ENCODE assay signal across 1 cellular context in the genomic region with DNA sequence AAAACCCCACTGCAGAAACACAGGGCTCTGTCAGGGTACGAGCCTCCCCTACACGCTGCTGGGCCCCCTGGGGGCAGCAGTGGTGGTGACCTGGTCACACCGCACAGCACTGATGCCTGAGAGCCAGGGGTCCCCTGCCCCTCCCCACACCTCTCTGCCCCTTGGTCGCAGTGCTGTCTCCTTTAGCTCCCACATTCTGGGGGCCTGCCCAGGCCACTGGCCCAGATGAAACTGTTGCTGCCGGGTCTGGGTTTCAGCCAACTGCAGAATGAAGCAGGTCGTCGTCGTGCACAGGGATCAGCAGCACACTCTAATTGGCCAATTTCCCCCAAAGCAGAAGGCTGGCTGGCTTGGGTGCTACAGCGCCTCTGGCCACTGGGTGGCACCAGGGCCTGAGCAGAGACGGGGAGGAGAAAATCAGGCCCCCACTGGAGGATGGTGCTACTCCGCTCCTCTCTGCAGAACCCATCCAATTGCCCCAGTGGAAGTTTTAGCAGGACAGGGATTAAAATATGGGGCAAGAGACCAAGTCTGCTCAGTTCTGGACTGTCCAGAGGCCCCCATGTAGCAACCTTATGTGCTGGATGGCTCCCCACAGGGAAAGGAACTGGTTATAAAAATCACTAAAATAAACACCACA.
TF ChIP-seq lines count a peak whose summit lies in the region.

No MANE protein-coding gene starts in this region.

TF ChIP-seq in IMR-90, 13 proteins besides CTCF, POLR2A, EP300 and RAD21:
- TF ChIP-seq SMC3 (IDR thresholded peaks at IDR 0.05; ENCODE audit: low read depth, low read length) (peak; percentile 78), RCOR1 (IDR thresholded peaks at IDR 0.05; ENCODE audit: insufficient replicate concordance, low read length) (no peak), BHLHE40 (IDR thresholded peaks at IDR 0.05; ENCODE audit: low read depth, low read length) (no peak), CHD1 (IDR thresholded peaks at IDR 0.05; ENCODE audit: low read depth, low read length) (no peak), NFE2L2 (IDR thresholded peaks at IDR 0.05; ENCODE audit: low read depth, low read length) (no peak), MAZ (IDR thresholded peaks at IDR 0.05; ENCODE audit: borderline replicate concordance, low read depth, low read length) (peak; percentile 89; the same call in 1 of the 2 replicates), RFX5 (IDR thresholded peaks at IDR 0.05; ENCODE audit: low read depth, low read length) (no peak), MXI1 (IDR thresholded peaks at IDR 0.05; ENCODE audit: borderline replicate concordance, low read depth, low read length) (no peak), MAFK (IDR thresholded peaks at IDR 0.05; ENCODE audit: low read depth, low read length) (no peak), FOS (IDR thresholded peaks at IDR 0.05; ENCODE audit: low read depth, low read length) (no peak), CEBPB (IDR thresholded peaks at IDR 0.05; ENCODE audit: low read depth, low read length) (no peak)
- TF ChIP-seq, protein P1, sequence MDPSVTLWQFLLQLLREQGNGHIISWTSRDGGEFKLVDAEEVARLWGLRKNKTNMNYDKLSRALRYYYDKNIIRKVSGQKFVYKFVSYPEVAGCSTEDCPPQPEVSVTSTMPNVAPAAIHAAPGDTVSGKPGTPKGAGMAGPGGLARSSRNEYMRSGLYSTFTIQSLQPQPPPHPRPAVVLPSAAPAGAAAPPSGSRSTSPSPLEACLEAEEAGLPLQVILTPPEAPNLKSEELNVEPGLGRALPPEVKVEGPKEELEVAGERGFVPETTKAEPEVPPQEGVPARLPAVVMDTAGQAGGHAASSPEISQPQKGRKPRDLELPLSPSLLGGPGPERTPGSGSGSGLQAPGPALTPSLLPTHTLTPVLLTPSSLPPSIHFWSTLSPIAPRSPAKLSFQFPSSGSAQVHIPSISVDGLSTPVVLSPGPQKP (IDR thresholded peaks at IDR 0.05; ENCODE audit: borderline replicate concordance, low read depth, low read length), result no peak
- TF ChIP-seq, protein P2, sequence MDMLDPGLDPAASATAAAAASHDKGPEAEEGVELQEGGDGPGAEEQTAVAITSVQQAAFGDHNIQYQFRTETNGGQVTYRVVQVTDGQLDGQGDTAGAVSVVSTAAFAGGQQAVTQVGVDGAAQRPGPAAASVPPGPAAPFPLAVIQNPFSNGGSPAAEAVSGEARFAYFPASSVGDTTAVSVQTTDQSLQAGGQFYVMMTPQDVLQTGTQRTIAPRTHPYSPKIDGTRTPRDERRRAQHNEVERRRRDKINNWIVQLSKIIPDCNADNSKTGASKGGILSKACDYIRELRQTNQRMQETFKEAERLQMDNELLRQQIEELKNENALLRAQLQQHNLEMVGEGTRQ (IDR thresholded peaks at IDR 0.05; ENCODE audit: low read depth, low read length), result no peak
